Comparison of ENCODE assay signal across 16 cellular contexts in genomic region chr3:63639821-63640220, GRCh38. TPM values are rescaled to one million over a fixed set of nuclear protein-coding genes. Genes with fewer than 3 reads are reported as not detected.
A peak's percentile ranks its signal among the peaks of the same experiment; 100 is the strongest.
DNase-seq lines count a peak whose midpoint lies in the region; TF ChIP-seq lines count a peak whose summit lies in the region.
"Had no signal": no experiment of that assay in that cellular context is flagged by ENCODE, and none has a peak within 500 bp of the region (broad histone marks: within the 10 kb centered on the region; RNA-seq: fewer than 3 reads in every experiment).

No MANE protein-coding gene starts in this region.

- no peak overlapping the region for H3K27ac Mint-ChIP-seq in HFFc6
- H3K27ac Mint-ChIP-seq: CD4-positive, alpha-beta memory T cell had no signal

- peaks cover 15% of the 10 kb centered on the region for H3K4me1 Mint-ChIP-seq in HFFc6 (ENCODE audit: low read depth)
- H3K4me1 Mint-ChIP-seq: CD4-positive, alpha-beta memory T cell had no signal

- no peak overlapping the region for H3K4me3 Mint-ChIP-seq in HFFc6
- H3K4me3 Mint-ChIP-seq: CD4-positive, alpha-beta memory T cell had no signal

- H3K27me3 Mint-ChIP-seq in HFFc6 (ENCODE audit: insufficient read depth): peaks cover 4% of the 10 kb centered on the region; the same call in 1 of the 2 replicates

- DNase-seq in EL: peak; percentile 1
- peak; percentile 11 for DNase-seq in HFFc6
- peak; percentile 27 for DNase-seq in kidney tubule cell (ENCODE audit: low spot score)
- no peak for DNase-seq in NCI-H146 (lab: John Stamatoyannopoulos, UW)
- no peak for DNase-seq in hippocampal formation (lab: John Stamatoyannopoulos, UW)
- no peak for DNase-seq in NOMO-1 treated with dmso at 0.1 percent for 144 hours (lab: John Stamatoyannopoulos, UW; ENCODE audit: unreplicated experiment)
- DNase-seq: 8988T; ACHN; C1 segment of cervical spinal cord; Calu3; CD4-positive, alpha-beta memory T cell; COR-L47; DMS53; DMS79 treated with DMSO at 0.1 percent for 48 hours; GOT3 had no signal

- peaks cover 4% of the 10 kb centered on the region; the same call in 1 of the 2 replicates for H3K36me3 Mint-ChIP-seq in HFFc6 (ENCODE audit: low read depth)
- H3K36me3 Mint-ChIP-seq: CD4-positive, alpha-beta memory T cell had no signal

- TF ChIP-seq CTCF in HFFc6 (IDR thresholded peaks at IDR 0.05): no peak

- peaks cover 4% of the 10 kb centered on the region for H3K9me3 Mint-ChIP-seq in HFFc6

RNA-seq across cellular contexts. Expression of gene SNTN, which starts 12.7 kb away (rescaled TPM):
- total RNA-seq in HFFc6 (2021; fragmentation: NEBNext Ultra II Directional; extraction: Animal tissue kit (Norgen Biotek cat#: 25700)): not detected
- total RNA-seq: Calu3; CD4-positive, alpha-beta memory T cell; Daoy had no signal

Comparison
In these comparisons a context has a peak if more than half of its experiments do, and no peak if none do; other contexts are left out.
1. DNase-seq: peak in EL (single experiment), HFFc6 (single experiment) and kidney tubule cell (single experiment); none in NCI-H146 (single experiment), hippocampal formation (0 of 2) and NOMO-1 treated with dmso at 0.1 percent for 144 hours (single experiment).